In the genomic region with DNA sequence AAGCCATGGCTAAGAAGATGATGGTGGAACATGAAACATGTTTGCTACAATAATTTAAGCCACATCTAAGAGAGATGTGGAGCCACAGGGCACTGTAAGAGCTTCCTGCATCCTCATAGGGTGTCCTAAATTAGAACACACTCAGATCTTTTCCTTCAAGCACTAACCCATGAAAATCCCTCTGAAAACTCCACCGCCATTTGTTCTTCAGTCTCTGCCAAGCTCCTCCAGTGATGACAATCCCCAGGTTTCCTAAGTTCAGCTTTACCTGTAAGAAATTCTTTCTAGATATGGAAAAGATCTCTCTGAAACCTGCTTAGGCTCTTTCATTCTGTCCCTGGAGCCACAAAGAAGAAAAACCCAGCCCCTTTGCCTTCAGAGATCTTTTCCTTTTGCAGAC, we compare ENCODE assay signal across 1 cellular context.
TF ChIP-seq lines count a peak whose summit lies in the region.

No MANE protein-coding gene starts in this region.

TF ChIP-seq in WTC11, 78 proteins besides CTCF, POLR2A, EP300 and RAD21 (continued from another document):
- TF ChIP-seq GABPB1 (CRISPR knock-in tag; IDR thresholded peaks at IDR 0.05), result no peak
